ENCODE assay signal across 20 cellular contexts in the genomic region with DNA sequence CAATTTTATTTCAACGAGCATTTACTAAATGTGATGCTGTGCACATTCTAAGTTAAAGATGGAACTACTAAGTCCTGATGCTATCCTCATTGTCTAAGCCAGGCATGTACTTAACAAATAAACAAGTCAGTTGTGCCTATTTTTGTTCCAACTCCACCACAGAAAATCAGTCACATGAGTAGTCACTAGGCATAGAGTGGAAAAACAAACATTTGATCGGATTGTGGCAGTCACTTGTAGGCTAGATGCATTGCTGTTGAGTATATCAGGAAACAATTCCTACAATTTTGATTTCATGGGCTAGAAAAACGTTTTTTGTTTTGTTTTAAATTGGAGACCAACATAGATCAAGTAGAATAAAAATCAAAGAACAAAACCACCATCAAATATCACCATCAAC.
"Had no signal": no experiment of that assay in that cellular context is flagged by ENCODE, and none has a peak within 500 bp of the region (broad histone marks: within the 10 kb centered on the region; RNA-seq: fewer than 3 reads in every experiment).

No MANE protein-coding gene starts in this region.

- H3K9me3 ChIP-seq: ascending aorta, colonic mucosa, thyroid gland had no signal

- H3K36me3 ChIP-seq: ascending aorta, colonic mucosa, thyroid gland had no signal

- H3K27me3 ChIP-seq: ascending aorta, colonic mucosa, thyroid gland had no signal

- H3K27ac ChIP-seq: ascending aorta, colonic mucosa, epithelial cell of prostate, thyroid gland had no signal

- H3K4me1 ChIP-seq: ascending aorta, colonic mucosa, thyroid gland had no signal

- ATAC-seq: activated CD4-positive, CD25-positive, alpha-beta regulatory T cell treated with anti-CD3 and anti-CD28 coated beads, Interleukin-2, amount 50 U/mL, for 24 hours; activated naive CD8-positive, alpha-beta T cell treated with anti-CD3 and anti-CD28 coated beads, Interleukin-2, amount 50 U/mL, for 24 hours had no signal

- H3K4me3 ChIP-seq: ascending aorta, colonic mucosa, thyroid gland had no signal

- DNase-seq: activated CD4-positive, alpha-beta T cell treated with anti-CD3 and anti-CD28 coated beads, Interleukin-2, amount 50 U/mL, for 1 hour; activated CD8-positive, alpha-beta memory T cell treated with anti-CD3 and anti-CD28 coated beads for 24 hours; activated CD8-positive, alpha-beta memory T cell treated with anti-CD3 and anti-CD28 coated beads, Interleukin-2, amount 50 U/mL, for 48 hours; activated effector memory CD4-positive, alpha-beta T cell treated with Interleukin-2 at 50 U/mL for 16 hours; activated naive CD4-positive, alpha-beta T cell treated with anti-CD3 and anti-CD28 coated beads, Interleukin-2, amount 10 ng/mL, durations not matched to agents 7 days and 5 days; activated naive CD8-positive, alpha-beta T cell treated with anti-CD3 and anti-CD28 coated beads, Interleukin-2, amount 50 U/mL, for 24 hours; activated T-cell treated with anti-CD3 and anti-CD28 coated beads, Interleukin-2, amount 50 U/mL, for 48 hours; colonic mucosa; endodermal cell; occipital lobe; posterior cingulate gyrus; retina; stimulated activated CD4-positive, alpha-beta T cell treated with anti-CD3 and anti-CD28 coated beads, Interleukin-12 subunit alpha, Interleukin-12 subunit beta, amount 100 ng/mL, for 4 hours; stimulated activated CD4-positive, alpha-beta T cell treated with anti-CD3 and anti-CD28 coated beads, Interleukin-1b, Interleukin-23, amount 100 ng/mL, for 48 hours; stimulated activated CD8-positive, alpha-beta memory T cell treated with anti-CD3 and anti-CD28 coated beads, Interleukin-4, amount 100 ng/mL, for 48 hours; stimulated activated naive CD4-positive, alpha-beta T cell; thyroid gland had no signal
